Comparison of ENCODE assay signal across 29 cellular contexts in genomic region chr5:99721487-99721886, GRCh38.
DNase-seq lines count a peak whose midpoint lies in the region; ATAC-seq and TF ChIP-seq lines count a peak whose summit lies in the region.
"Had no signal": no experiment of that assay in that cellular context is flagged by ENCODE, and none has a peak within 500 bp of the region (broad histone marks: within the 10 kb centered on the region; RNA-seq: fewer than 3 reads in every experiment).

No MANE protein-coding gene starts in this region.

- no peak overlapping the region for H3K27ac ChIP-seq in naive thymus-derived CD4-positive, alpha-beta T cell (ENCODE audit: low read depth, low read length)
- H3K27ac ChIP-seq: A549, C4-2B, HL-60, PC-9 had no signal

- peaks cover 4% of the 10 kb centered on the region for H3K9me3 Mint-ChIP-seq in progenitor cell of endocrine pancreas (ENCODE audit: low read depth)
- H3K9me3 Mint-ChIP-seq in naive thymus-derived CD4-positive, alpha-beta T cell: peaks cover 0 to 5% (median 0%) of the 10 kb centered on the region in 11 donors
- H3K9me3 Mint-ChIP-seq: T-helper 1 cell treated with Interleukin-12 subunit alpha and Interleukin-12 subunit beta and Interleukin-4 antibody, amounts not matched to agents 30 μg/mL and 1 μg/mL, for 36 hours had no signal

- H3K9me3 ChIP-seq in naive thymus-derived CD4-positive, alpha-beta T cell (ENCODE audit: control insufficient read depth in 2 of 3, low read length in 3 of 3): no peaks in the 10 kb centered on the region
- H3K9me3 ChIP-seq: A549 had no signal

- POLR2A ChIA-PET in naive thymus-derived CD4-positive, alpha-beta T cell (lab: Charles Lee): no interaction called here

- no peaks in the 10 kb centered on the region for H3K36me3 ChIP-seq in naive thymus-derived CD4-positive, alpha-beta T cell (ENCODE audit: control insufficient read depth in 2 of 3, insufficient read depth in 3 of 3, low read length in 3 of 3)

- in situ Hi-C loops in ACHN (cut with HindIII; ENCODE audit: low pct_ligation_motif_present, low pct_unique_long_range_greater_than_20kb, low sequenced_read_pairs): no loop called here

- intact Hi-C loops in naive thymus-derived CD4-positive, alpha-beta T cell (cut with micrococcal nuclease): no loop called here

- peak overlapping the region; percentile 18 for H3K4me3 Mint-ChIP-seq in progenitor cell of endocrine pancreas (ENCODE audit: low read depth)
- H3K4me3 Mint-ChIP-seq in naive thymus-derived CD4-positive, alpha-beta T cell: no peak overlapping the region
- H3K4me3 Mint-ChIP-seq: B cell; CD8-positive, alpha-beta T cell; T-helper 1 cell treated with Interleukin-12 subunit alpha and Interleukin-12 subunit beta and Interleukin-4 antibody, amounts not matched to agents 30 μg/mL and 1 μg/mL, for 36 hours had no signal

- no peaks in the 10 kb centered on the region for H3K27me3 ChIP-seq in naive thymus-derived CD4-positive, alpha-beta T cell (ENCODE audit: control insufficient read depth in 2 of 2, insufficient read depth in 2 of 2, low read length in 2 of 2)

- no peak overlapping the region for H3K4me3 ChIP-seq in naive thymus-derived CD4-positive, alpha-beta T cell (ENCODE audit: low read length)
- H3K4me3 ChIP-seq: A549, K562, PC-9 had no signal

- ATAC-seq in naive thymus-derived CD4-positive, alpha-beta T cell: no peak
- no peak for ATAC-seq in GM19328 (IDR thresholded peaks at IDR 0.05; ENCODE audit: unreplicated experiment)
- ATAC-seq: A549; CD8-positive, alpha-beta T cell; HCT116; K562; Right ventricle myocardium inferior had no signal

- no peak for TF ChIP-seq CTCF in progenitor cell of endocrine pancreas (IDR thresholded peaks at IDR 0.05; ENCODE audit: unreplicated experiment)

- H3K27me3 Mint-ChIP-seq in progenitor cell of endocrine pancreas: no peaks in the 10 kb centered on the region
- H3K27me3 Mint-ChIP-seq in naive thymus-derived CD4-positive, alpha-beta T cell: no peaks in the 10 kb centered on the region
- H3K27me3 Mint-ChIP-seq: B cell had no signal

- H3K4me1 Mint-ChIP-seq in progenitor cell of endocrine pancreas (ENCODE audit: low read depth): peaks cover 21% of the 10 kb centered on the region
- H3K4me1 Mint-ChIP-seq in naive thymus-derived CD4-positive, alpha-beta T cell: no peaks in the 10 kb centered on the region
- H3K4me1 Mint-ChIP-seq: B cell had no signal

- peak; percentile 93 for DNase-seq in DMS53 treated with DMSO at 0.1 percent for 48 hours (lab: John Stamatoyannopoulos, UW; ENCODE audit: unreplicated experiment)
- DNase-seq in NCI-H146 (lab: John Stamatoyannopoulos, UW): peak; percentile 25
- DNase-seq in SHP77 treated with DMSO at 0.1 percent for 48 hours (lab: John Stamatoyannopoulos, UW): peak; percentile 17
- DNase-seq in progenitor cell of endocrine pancreas (ENCODE audit: low spot score, unreplicated experiment): no peak
- no peak for DNase-seq in naive thymus-derived CD4-positive, alpha-beta T cell
- no peak for DNase-seq in NCI-H2196 treated with DMSO at 0.1 percent for 48 hours (lab: John Stamatoyannopoulos, UW; ENCODE audit: unreplicated experiment)
- DNase-seq in ACHN: no peak
- DNase-seq: CD8-positive, alpha-beta T cell; DMS 273 treated with DMSO at 0.1 percent for 48 hours; DND-41; Kasumi-1; MV-4-11; NCI-H1105; NCI-H1436 treated with DMSO at 0.1 percent for 48 hours; NCI-H2029; NCI-H226; NCI-H510A; NCI-H774; NK-92 treated with Interleukin-12 subunit alpha and Interleukin-12 subunit beta, amount 100 ng/mL, for 24 hours; PC-9 had no signal

- no peak overlapping the region for H3K27ac Mint-ChIP-seq in progenitor cell of endocrine pancreas
- no peak overlapping the region for H3K27ac Mint-ChIP-seq in naive thymus-derived CD4-positive, alpha-beta T cell
- H3K27ac Mint-ChIP-seq: B cell; CD8-positive, alpha-beta T cell; T-helper 1 cell treated with Interleukin-12 subunit alpha and Interleukin-12 subunit beta and Interleukin-4 antibody, amounts not matched to agents 30 μg/mL and 1 μg/mL, for 36 hours had no signal

- H3K4me1 ChIP-seq in naive thymus-derived CD4-positive, alpha-beta T cell (ENCODE audit: control insufficient read depth in 2 of 2, insufficient read depth in 2 of 2, low read length in 2 of 2): no peaks in the 10 kb centered on the region
- H3K4me1 ChIP-seq: A549 had no signal

- H3K36me3 Mint-ChIP-seq in progenitor cell of endocrine pancreas (ENCODE audit: insufficient read depth): peaks cover 2% of the 10 kb centered on the region
- no peaks in the 10 kb centered on the region for H3K36me3 Mint-ChIP-seq in naive thymus-derived CD4-positive, alpha-beta T cell
- H3K36me3 Mint-ChIP-seq: CD8-positive, alpha-beta T cell had no signal

- CTCF ChIA-PET in naive thymus-derived CD4-positive, alpha-beta T cell (lab: Charles Lee): no interaction called here

Comparison
In these comparisons a context has a peak if more than half of its experiments do, and no peak if none do; other contexts are left out.
1. DNase-seq: peak in DMS53 treated with DMSO at 0.1 percent for 48 hours (single experiment), NCI-H146 (single experiment) and SHP77 treated with DMSO at 0.1 percent for 48 hours (single experiment); none in progenitor cell of endocrine pancreas (single experiment), naive thymus-derived CD4-positive, alpha-beta T cell (0 of 9), NCI-H2196 treated with DMSO at 0.1 percent for 48 hours (single experiment) and ACHN (single experiment).